20 cellular contexts compared by ENCODE assay signal in the genomic region with DNA sequence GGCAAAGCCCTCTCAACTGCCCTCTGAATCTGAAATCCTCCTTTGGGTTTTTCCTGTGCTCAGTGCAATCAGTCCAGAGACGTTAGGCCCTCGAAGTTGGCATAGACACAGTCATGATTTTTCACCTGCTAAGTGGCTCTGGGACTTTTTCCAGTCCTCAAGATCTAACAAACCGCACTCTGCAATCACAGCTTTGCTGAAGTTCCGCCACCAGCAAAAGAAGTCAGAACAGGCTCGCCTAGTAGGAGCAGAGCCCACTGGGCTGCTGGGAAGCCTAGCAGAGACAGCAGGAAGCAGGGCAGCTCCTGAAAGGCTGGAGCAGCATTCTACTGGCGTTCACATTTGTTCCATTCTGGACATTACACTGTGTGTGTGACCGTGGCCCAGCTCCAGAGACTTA.
"Had no signal": no experiment of that assay in that cellular context is flagged by ENCODE, and none has a peak within 500 bp of the region (broad histone marks: within the 10 kb centered on the region; RNA-seq: fewer than 3 reads in every experiment).

No MANE protein-coding gene starts in this region.

- DNase-seq: activated CD4-positive, alpha-beta memory T cell treated with anti-CD3 and anti-CD28 coated beads for 36 hours; activated CD4-positive, alpha-beta T cell treated with anti-CD3 and anti-CD28 coated beads for 4 hours; activated CD4-positive, CD25-positive, alpha-beta regulatory T cell; activated effector memory CD4-positive, alpha-beta T cell treated with anti-CD3 and anti-CD28 coated beads, Interleukin-2, amount 50 U/mL, for 16 hours; activated naive CD4-positive, alpha-beta T cell treated with anti-CD3 and anti-CD28 coated beads, Interleukin-2, amount 10 ng/mL, durations not matched to agents 7 days and 5 days; activated T-cell treated with anti-CD3 and anti-CD28 coated beads, Interleukin-2, amount 50 U/mL, for 72 hours; body of pancreas; effector CD4-positive, alpha-beta T cell; erythroblast; heart right ventricle; kidney; midbrain; ovary; psoas muscle; stimulated activated CD4-positive, alpha-beta T cell treated with anti-CD3 and anti-CD28 coated beads, Interleukin-12 subunit alpha, Interleukin-12 subunit beta, amount 100 ng/mL, for 4 hours; stimulated activated CD4-positive, alpha-beta T cell treated with anti-CD3 and anti-CD28 coated beads, Interleukin-4, amount 100 ng/mL, for 4 hours; uterus had no signal

- H3K27me3 ChIP-seq: body of pancreas, heart right ventricle, ovary, right atrium auricular region, tibial nerve, uterus had no signal

- H3K4me1 ChIP-seq: body of pancreas, heart right ventricle, psoas muscle, right atrium auricular region, tibial nerve, uterus had no signal

- H3K4me3 ChIP-seq: body of pancreas, heart right ventricle, ovary, psoas muscle, right atrium auricular region, tibial nerve, uterus had no signal

- ATAC-seq: activated T-cell treated with anti-CD3 and anti-CD28 coated beads, Interleukin-2, amount 50 U/mL, for 72 hours; body of pancreas; heart right ventricle; natural killer cell treated with Interleukin-12 subunit alpha and Interleukin-12 subunit beta and Interleukin-15 and Interleukin-18, amount 100 ng/mL, for 72 hours; psoas muscle had no signal

- H3K36me3 ChIP-seq: heart right ventricle, ovary, right atrium auricular region, tibial nerve, uterus had no signal

- H3K27ac ChIP-seq: body of pancreas, heart right ventricle, ovary, psoas muscle, right atrium auricular region, tibial nerve, uterus had no signal

- H3K9me3 ChIP-seq: body of pancreas, heart right ventricle, ovary, psoas muscle, right atrium auricular region, tibial nerve, uterus had no signal
